In the genomic region with DNA sequence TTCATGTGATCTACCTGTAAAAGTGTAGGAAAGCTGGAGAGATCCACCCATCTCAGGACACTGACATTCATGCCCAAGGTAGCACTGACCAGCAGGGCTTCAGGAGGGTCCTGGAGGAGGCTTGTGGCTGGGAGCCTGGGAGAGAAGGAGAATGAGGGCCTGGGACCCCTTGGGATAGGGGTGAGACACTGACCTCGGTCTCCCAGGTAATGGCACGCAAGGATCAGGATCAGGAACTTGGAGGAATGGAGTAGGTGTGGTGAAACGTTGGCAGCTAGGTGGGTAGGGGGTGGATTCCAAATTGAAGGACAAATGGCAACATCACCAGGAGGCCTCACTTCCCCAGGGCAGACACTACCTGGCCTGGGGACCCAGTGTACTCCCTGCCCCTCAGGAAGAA, we compare ENCODE assay signal across 28 cellular contexts. TPM values are rescaled to one million over a fixed set of nuclear protein-coding genes. Genes with fewer than 3 reads are reported as not detected.
"Had no signal": no experiment of that assay in that cellular context is flagged by ENCODE, and none has a peak within 500 bp of the region (broad histone marks: within the 10 kb centered on the region; RNA-seq: fewer than 3 reads in every experiment).

No MANE protein-coding gene starts in this region.

- H3K27me3 ChIP-seq: ascending aorta, cardiac muscle cell, Peyer's patch had no signal

- H3K4me1 Mint-ChIP-seq: activated CD4-positive, alpha-beta T cell treated with anti-CD3 and anti-CD28 coated beads for 36 hours; activated naive CD4-positive, alpha-beta T cell treated with anti-CD3 and anti-CD28 coated beads, Interleukin-2, amount 50 U/mL, for 24 hours; activated naive CD8-positive, alpha-beta T cell treated with anti-CD3 and anti-CD28 coated beads, Interleukin-2, amount 10 ng/mL, durations not matched to agents 7 days and 5 days had no signal

- H3K9me3 ChIP-seq: ascending aorta, Peyer's patch had no signal

- ATAC-seq: activated CD4-positive, alpha-beta T cell treated with anti-CD3 and anti-CD28 coated beads for 36 hours; activated CD4-positive, CD25-positive, alpha-beta regulatory T cell treated with anti-CD3 and anti-CD28 coated beads, Interleukin-2, amount 50 U/mL, for 24 hours; PC-3 had no signal

- DNase-seq: activated CD4-positive, alpha-beta T cell treated with anti-CD3 and anti-CD28 coated beads for 36 hours; activated CD4-positive, alpha-beta T cell treated with anti-CD3 and anti-CD28 coated beads, Interleukin-2, amount 10 ng/mL, durations not matched to agents 7 days and 5 days; activated CD4-positive, alpha-beta T cell treated with anti-CD3 and anti-CD28 coated beads, Interleukin-2, amount 50 U/mL, for 48 hours; activated gamma-delta T cell; activated naive CD4-positive, alpha-beta T cell treated with Interleukin-2 at 50 U/mL for 16 hours; activated naive CD8-positive, alpha-beta T cell treated with anti-CD3 and anti-CD28 coated beads, Interleukin-2, amount 10 ng/mL, durations not matched to agents 7 days and 5 days; activated T-cell treated with anti-CD3 and anti-CD28 coated beads, Interleukin-2, amount 50 U/mL, for 24 hours; amygdala; MM.1S; MV-4-11; NCI-H1092; NCI-H1436 treated with DMSO at 0.1 percent for 48 hours; NCI-H1694 treated with DMSO at 0.1 percent for 48 hours; NCI-H2029; NCI-H510A; NCI-H526; NCI-H748 treated with DMSO at 0.1 percent for 48 hours; NK-92 treated with Interleukin-12 subunit alpha and Interleukin-12 subunit beta, amount 100 ng/mL, for 24 hours; PC-3; RPMI8226; T1000 had no signal

- H3K36me3 ChIP-seq: ascending aorta, cardiac muscle cell, Peyer's patch had no signal

- H3K4me3 Mint-ChIP-seq: activated CD4-positive, alpha-beta T cell treated with anti-CD3 and anti-CD28 coated beads for 36 hours; activated CD4-positive, alpha-beta T cell treated with anti-CD3 and anti-CD28 coated beads, Interleukin-2, amount 10 ng/mL, durations not matched to agents 7 days and 5 days; activated naive CD4-positive, alpha-beta T cell treated with anti-CD3 and anti-CD28 coated beads, Interleukin-2, amount 50 U/mL, for 24 hours; activated naive CD8-positive, alpha-beta T cell treated with anti-CD3 and anti-CD28 coated beads, Interleukin-2, amount 10 ng/mL, durations not matched to agents 7 days and 5 days; activated T-cell treated with anti-CD3 and anti-CD28 coated beads, Interleukin-2, amount 50 U/mL, for 24 hours had no signal

- H3K27ac ChIP-seq: ascending aorta, cardiac muscle cell, KMS-11, Peyer's patch had no signal

- H3K4me3 ChIP-seq: ascending aorta, cardiac muscle cell, Peyer's patch had no signal

- H3K9me3 Mint-ChIP-seq: activated naive CD4-positive, alpha-beta T cell treated with anti-CD3 and anti-CD28 coated beads, Interleukin-2, amount 50 U/mL, for 24 hours; activated T-helper 2 cell treated with anti-CD3 and anti-CD28 coated beads, Interferon-gamma antibody, Interleukin-2, Interleukin-4, amounts not matched to agents 10 μg/mL and 5 μg/mL and 100 μg/mL, durations not matched to agents 14 hours and 24 hours and 36 hours had no signal

- H3K27ac Mint-ChIP-seq: activated CD4-positive, alpha-beta T cell treated with anti-CD3 and anti-CD28 coated beads for 36 hours; activated CD4-positive, alpha-beta T cell treated with anti-CD3 and anti-CD28 coated beads, Interleukin-2, amount 10 ng/mL, durations not matched to agents 7 days and 5 days; activated naive CD4-positive, alpha-beta T cell treated with anti-CD3 and anti-CD28 coated beads, Interleukin-2, amount 50 U/mL, for 24 hours; activated naive CD8-positive, alpha-beta T cell treated with anti-CD3 and anti-CD28 coated beads, Interleukin-2, amount 10 ng/mL, durations not matched to agents 7 days and 5 days; activated T-cell treated with anti-CD3 and anti-CD28 coated beads, Interleukin-2, amount 50 U/mL, for 24 hours; activated T-helper 2 cell treated with anti-CD3 and anti-CD28 coated beads, Interferon-gamma antibody, Interleukin-2, Interleukin-4, amounts not matched to agents 10 μg/mL and 5 μg/mL and 100 μg/mL, durations not matched to agents 14 hours and 24 hours and 36 hours had no signal

- H3K27me3 Mint-ChIP-seq: activated CD4-positive, alpha-beta T cell treated with anti-CD3 and anti-CD28 coated beads for 36 hours; activated CD4-positive, alpha-beta T cell treated with anti-CD3 and anti-CD28 coated beads, Interleukin-2, amount 10 ng/mL, durations not matched to agents 7 days and 5 days; activated T-cell treated with anti-CD3 and anti-CD28 coated beads, Interleukin-2, amount 50 U/mL, for 24 hours had no signal

- H3K4me1 ChIP-seq: ascending aorta had no signal

RNA-seq across cellular contexts. Expression of a gene that starts 31.5 kb away (rescaled TPM):
- total RNA-seq: ascending aorta had no signal
